In the genomic region with DNA sequence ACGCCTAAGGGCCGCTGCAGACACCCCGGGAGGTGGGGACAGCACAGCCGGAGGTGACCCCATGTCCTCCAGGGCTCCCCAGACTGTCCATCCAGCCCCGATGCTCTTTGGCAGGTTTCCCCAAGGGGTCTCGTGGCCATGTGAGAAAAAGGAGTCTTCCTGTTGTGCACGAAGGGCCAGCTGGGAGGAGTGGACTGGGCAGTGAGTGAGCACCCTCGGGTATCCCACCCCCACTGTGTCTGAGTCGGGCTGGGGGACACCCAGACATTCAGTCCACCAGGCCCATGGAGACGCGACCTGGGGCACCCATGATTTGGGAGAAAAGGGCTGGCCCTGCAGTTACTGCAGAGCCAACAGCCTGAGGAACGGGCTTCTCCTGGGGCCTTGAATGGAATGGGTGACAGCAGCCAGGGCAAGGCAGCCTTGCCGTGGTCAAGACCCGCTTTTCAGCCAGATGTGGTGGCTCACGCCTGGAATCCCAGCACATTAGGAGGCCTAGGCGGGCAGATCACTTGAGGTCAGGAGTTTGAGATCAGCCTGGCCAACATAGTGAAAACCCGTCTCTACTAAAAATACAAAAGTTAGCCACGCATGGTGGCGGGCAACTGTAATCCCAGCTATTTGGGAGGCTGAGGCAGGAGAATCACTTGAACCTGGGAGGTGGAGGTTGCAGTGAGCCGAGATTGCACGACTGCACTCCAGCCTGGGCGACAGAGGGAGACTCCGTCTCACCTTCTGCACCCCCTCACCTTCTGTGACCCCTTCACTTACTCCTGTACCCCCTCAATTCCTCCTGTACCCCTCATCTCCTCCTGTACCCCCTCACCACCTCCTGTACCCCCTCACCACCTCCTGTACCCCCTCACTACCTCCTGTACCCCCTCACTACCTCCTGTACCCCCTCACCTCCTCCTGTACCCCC, we compare ENCODE assay signal across 1 cellular context.
A peak's percentile ranks its signal among the peaks of the same experiment; 100 is the strongest.
TF ChIP-seq lines count a peak whose summit lies in the region.

No MANE protein-coding gene starts in this region.

TF ChIP-seq in HepG2, 621 proteins besides CTCF, POLR2A, EP300 and RAD21:
- TF ChIP-seq AGO2 (optimal IDR thresholded peaks at IDR 0.05; ENCODE audit: low read depth, low read length) (peak; percentile 59), ZKSCAN5 (CRISPR knock-in tag; IDR thresholded peaks at IDR 0.05) (0 out of 2 replicates have a peak, but pooled peaks have one; percentile 70), ZC3H13 (CRISPR knock-in tag; IDR thresholded peaks at IDR 0.05) (0 out of 2 replicates have a peak, but pooled peaks have one; percentile 67), ZNF598 (CRISPR knock-in tag; IDR thresholded peaks at IDR 0.05; ENCODE audit: borderline replicate concordance) (peak; percentile 18; the same call in 1 of the 2 replicates), ZMYM2 (CRISPR knock-in tag; IDR thresholded peaks at IDR 0.05) (no peak), ZNF235 (CRISPR knock-in tag; IDR thresholded peaks at IDR 0.05; ENCODE audit: borderline replicate concordance) (peak; percentile 24; the same call in 1 of the 2 replicates), ZBTB38 (CRISPR knock-in tag; IDR thresholded peaks at IDR 0.05) (peak; percentile 80; the same call in 1 of the 2 replicates), ZNF879 (CRISPR knock-in tag; IDR thresholded peaks at IDR 0.05) (no peak)
- TF ChIP-seq, protein P1, sequence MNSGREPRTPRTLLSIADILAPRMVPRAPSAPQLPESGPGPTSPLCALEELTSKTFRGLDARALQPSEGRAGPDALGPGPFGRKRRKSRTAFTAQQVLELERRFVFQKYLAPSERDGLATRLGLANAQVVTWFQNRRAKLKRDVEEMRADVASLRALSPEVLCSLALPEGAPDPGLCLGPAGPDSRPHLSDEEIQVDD (CRISPR knock-in tag; IDR thresholded peaks at IDR 0.05; ENCODE audit: borderline replicate concordance) = 0 out of 2 replicates have a peak, but pooled peaks have one; percentile 17
- TF ChIP-seq, protein P2, sequence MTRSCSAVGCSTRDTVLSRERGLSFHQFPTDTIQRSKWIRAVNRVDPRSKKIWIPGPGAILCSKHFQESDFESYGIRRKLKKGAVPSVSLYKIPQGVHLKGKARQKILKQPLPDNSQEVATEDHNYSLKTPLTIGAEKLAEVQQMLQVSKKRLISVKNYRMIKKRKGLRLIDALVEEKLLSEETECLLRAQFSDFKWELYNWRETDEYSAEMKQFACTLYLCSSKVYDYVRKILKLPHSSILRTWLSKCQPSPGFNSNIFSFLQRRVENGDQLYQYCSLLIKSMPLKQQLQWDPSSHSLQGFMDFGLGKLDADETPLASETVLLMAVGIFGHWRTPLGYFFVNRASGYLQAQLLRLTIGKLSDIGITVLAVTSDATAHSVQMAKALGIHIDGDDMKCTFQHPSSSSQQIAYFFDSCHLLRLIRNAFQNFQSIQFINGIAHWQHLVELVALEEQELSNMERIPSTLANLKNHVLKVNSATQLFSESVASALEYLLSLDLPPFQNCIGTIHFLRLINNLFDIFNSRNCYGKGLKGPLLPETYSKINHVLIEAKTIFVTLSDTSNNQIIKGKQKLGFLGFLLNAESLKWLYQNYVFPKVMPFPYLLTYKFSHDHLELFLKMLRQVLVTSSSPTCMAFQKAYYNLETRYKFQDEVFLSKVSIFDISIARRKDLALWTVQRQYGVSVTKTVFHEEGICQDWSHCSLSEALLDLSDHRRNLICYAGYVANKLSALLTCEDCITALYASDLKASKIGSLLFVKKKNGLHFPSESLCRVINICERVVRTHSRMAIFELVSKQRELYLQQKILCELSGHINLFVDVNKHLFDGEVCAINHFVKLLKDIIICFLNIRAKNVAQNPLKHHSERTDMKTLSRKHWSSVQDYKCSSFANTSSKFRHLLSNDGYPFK (CRISPR knock-in tag; IDR thresholded peaks at IDR 0.05; ENCODE audit: borderline replicate concordance) = 0 out of 2 replicates have a peak, but pooled peaks have one; percentile 2
- TF ChIP-seq, protein P3, sequence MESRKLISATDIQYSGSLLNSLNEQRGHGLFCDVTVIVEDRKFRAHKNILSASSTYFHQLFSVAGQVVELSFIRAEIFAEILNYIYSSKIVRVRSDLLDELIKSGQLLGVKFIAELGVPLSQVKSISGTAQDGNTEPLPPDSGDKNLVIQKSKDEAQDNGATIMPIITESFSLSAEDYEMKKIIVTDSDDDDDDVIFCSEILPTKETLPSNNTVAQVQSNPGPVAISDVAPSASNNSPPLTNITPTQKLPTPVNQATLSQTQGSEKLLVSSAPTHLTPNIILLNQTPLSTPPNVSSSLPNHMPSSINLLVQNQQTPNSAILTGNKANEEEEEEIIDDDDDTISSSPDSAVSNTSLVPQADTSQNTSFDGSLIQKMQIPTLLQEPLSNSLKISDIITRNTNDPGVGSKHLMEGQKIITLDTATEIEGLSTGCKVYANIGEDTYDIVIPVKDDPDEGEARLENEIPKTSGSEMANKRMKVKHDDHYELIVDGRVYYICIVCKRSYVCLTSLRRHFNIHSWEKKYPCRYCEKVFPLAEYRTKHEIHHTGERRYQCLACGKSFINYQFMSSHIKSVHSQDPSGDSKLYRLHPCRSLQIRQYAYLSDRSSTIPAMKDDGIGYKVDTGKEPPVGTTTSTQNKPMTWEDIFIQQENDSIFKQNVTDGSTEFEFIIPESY (CRISPR knock-in tag; IDR thresholded peaks at IDR 0.05) = peak; percentile 57; the same call in 1 of the 2 replicates
- TF ChIP-seq, protein P4, sequence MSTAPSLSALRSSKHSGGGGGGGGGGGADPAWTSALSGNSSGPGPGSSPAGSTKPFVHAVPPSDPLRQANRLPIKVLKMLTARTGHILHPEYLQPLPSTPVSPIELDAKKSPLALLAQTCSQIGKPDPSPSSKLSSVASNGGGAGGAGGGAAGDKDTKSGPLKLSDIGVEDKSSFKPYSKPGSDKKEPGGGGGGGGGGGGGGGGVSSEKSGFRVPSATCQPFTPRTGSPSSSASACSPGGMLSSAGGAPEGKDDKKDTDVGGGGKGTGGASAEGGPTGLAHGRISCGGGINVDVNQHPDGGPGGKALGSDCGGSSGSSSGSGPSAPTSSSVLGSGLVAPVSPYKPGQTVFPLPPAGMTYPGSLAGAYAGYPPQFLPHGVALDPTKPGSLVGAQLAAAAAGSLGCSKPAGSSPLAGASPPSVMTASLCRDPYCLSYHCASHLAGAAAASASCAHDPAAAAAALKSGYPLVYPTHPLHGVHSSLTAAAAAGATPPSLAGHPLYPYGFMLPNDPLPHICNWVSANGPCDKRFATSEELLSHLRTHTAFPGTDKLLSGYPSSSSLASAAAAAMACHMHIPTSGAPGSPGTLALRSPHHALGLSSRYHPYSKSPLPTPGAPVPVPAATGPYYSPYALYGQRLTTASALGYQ (CRISPR knock-in tag; IDR thresholded peaks at IDR 0.05) = no peak
- TF ChIP-seq, protein P5, sequence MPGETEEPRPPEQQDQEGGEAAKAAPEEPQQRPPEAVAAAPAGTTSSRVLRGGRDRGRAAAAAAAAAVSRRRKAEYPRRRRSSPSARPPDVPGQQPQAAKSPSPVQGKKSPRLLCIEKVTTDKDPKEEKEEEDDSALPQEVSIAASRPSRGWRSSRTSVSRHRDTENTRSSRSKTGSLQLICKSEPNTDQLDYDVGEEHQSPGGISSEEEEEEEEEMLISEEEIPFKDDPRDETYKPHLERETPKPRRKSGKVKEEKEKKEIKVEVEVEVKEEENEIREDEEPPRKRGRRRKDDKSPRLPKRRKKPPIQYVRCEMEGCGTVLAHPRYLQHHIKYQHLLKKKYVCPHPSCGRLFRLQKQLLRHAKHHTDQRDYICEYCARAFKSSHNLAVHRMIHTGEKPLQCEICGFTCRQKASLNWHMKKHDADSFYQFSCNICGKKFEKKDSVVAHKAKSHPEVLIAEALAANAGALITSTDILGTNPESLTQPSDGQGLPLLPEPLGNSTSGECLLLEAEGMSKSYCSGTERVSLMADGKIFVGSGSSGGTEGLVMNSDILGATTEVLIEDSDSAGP (CRISPR knock-in tag; IDR thresholded peaks at IDR 0.05; ENCODE audit: borderline replicate concordance) = peak; percentile 38; the same call in 1 of the 2 replicates
